ENCODE assay signal across 7 cellular contexts in the genomic region with DNA sequence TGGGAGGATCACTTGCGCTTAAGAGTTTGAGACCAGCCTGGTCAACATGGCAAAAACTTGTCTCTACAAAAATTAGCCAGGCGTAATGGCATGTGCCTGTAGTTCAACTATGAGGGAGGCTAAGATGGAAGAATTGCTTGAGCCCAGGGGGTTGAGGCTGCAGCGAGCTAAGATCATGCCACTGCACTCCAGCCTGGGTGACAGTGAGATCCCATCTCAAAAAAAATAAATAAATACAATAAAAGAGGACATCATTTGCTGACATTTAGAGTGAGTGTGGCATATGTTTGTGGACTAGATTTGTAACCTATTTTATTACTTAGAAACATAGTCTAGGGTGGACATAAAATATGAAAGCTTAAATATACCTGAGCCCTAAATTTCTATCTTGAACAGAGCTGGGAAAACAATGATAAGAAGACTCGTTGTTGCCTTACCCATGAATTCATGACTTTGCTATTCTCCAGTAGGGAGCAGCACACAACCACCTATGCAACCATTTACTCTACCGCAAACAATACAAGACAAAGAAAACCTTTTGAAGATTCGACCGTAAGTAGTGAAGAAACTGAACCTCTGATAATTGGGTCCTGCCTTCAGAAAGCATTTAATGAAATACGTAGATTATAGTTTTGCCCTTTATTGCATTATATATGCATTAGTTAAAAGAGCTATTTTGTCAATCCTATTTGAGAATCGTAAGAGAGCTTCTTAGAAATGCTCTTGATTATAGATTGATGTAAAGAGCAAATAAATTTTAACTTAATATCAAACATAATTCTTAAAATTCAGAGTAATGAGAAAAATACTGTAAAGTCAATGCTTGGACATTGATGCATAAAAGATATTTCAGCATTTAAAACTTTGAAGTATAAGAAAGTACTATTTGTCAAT.
DNase-seq lines count a peak whose midpoint lies in the region; ATAC-seq and TF ChIP-seq lines count a peak whose summit lies in the region.

No MANE protein-coding gene starts in this region.

- CTCF ChIA-PET in activated CD8-positive, alpha-beta memory T cell treated with anti-CD3 and anti-CD28 coated beads, Interleukin-2, amount 10 ng/mL, durations not matched to agents 7 days and 5 days (lab: Charles Lee) = no interaction called here

- no peak overlapping the region for H3K27ac Mint-ChIP-seq in activated CD8-positive, alpha-beta memory T cell treated with anti-CD3 and anti-CD28 coated beads, Interleukin-2, amount 10 ng/mL, durations not matched to agents 7 days and 5 days

- H3K36me3 ChIP-seq in SJCRH30 (no peaks in the 10 kb centered on the region), ovary (no peaks in the 10 kb centered on the region)

- DNase-seq in LoVo (ENCODE audit: low spot score) (peak; percentile 80), SJCRH30 (peak; percentile 28 to 76), fibroblast of the conjunctiva (ENCODE audit: low read depth) (peak; percentile 63), ovary (peak in 1 of 5 donors; percentile 31)
- no peak for DNase-seq in activated CD8-positive, alpha-beta memory T cell treated with anti-CD3 and anti-CD28 coated beads, Interleukin-2, amount 10 ng/mL, durations not matched to agents 7 days and 5 days
- no peak for DNase-seq in activated CD8-positive, alpha-beta memory T cell treated with anti-CD3 and anti-CD28 coated beads, Interleukin-2, amount 50 U/mL, for 4 hours

- H3K27ac ChIP-seq in SJCRH30 (no peak overlapping the region), ovary (no peak overlapping the region)

- peaks cover 5% of the 10 kb centered on the region for H3K9me3 Mint-ChIP-seq in activated CD8-positive, alpha-beta memory T cell treated with anti-CD3 and anti-CD28 coated beads, Interleukin-2, amount 10 ng/mL, durations not matched to agents 7 days and 5 days (ENCODE audit: low read depth)

- no peaks in the 10 kb centered on the region for H3K4me1 Mint-ChIP-seq in activated CD8-positive, alpha-beta memory T cell treated with anti-CD3 and anti-CD28 coated beads, Interleukin-2, amount 10 ng/mL, durations not matched to agents 7 days and 5 days

- no peaks in the 10 kb centered on the region for H3K9me3 ChIP-seq in SJCRH30 (replicated peaks)
- no peaks in the 10 kb centered on the region for H3K9me3 ChIP-seq in ovary

- H3K27me3 ChIP-seq in SJCRH30 (no peaks in the 10 kb centered on the region), ovary (no peaks in the 10 kb centered on the region)

- H3K4me3 ChIP-seq in SJCRH30 = no peak overlapping the region
- H3K4me3 ChIP-seq in ovary = no peak overlapping the region

- WGBS in ovary, 3 donors = 57 to 64% (median 60%) methylated on average over 9 of the region's 9 CpGs

- no peak for ATAC-seq in activated CD8-positive, alpha-beta memory T cell treated with anti-CD3 and anti-CD28 coated beads, Interleukin-2, amount 10 ng/mL, durations not matched to agents 7 days and 5 days

- H3K4me1 ChIP-seq in SJCRH30 (no peaks in the 10 kb centered on the region), ovary (ENCODE audit: insufficient read depth) (no peaks in the 10 kb centered on the region)

- TF ChIP-seq EP300 in ovary (IDR thresholded peaks at IDR 0.05) = no peak

- H3K4me3 Mint-ChIP-seq in activated CD8-positive, alpha-beta memory T cell treated with anti-CD3 and anti-CD28 coated beads, Interleukin-2, amount 10 ng/mL, durations not matched to agents 7 days and 5 days = no peak overlapping the region

- intact Hi-C loops in ovary (cut with DNase I) = loop anchor here in 2 of 4 donors (5.0 to 10.0 kb wide), 2 partner anchors 234 to 236 kb away; no protein-coding TSS in a partner anchor

- no peaks in the 10 kb centered on the region for H3K36me3 Mint-ChIP-seq in activated CD8-positive, alpha-beta memory T cell treated with anti-CD3 and anti-CD28 coated beads, Interleukin-2, amount 10 ng/mL, durations not matched to agents 7 days and 5 days

- H3K27me3 Mint-ChIP-seq in activated CD8-positive, alpha-beta memory T cell treated with anti-CD3 and anti-CD28 coated beads, Interleukin-2, amount 10 ng/mL, durations not matched to agents 7 days and 5 days = no peaks in the 10 kb centered on the region

- no peak for TF ChIP-seq POLR2A in ovary (IDR thresholded peaks at IDR 0.05)

- TF ChIP-seq CTCF in GM12872 (IDR thresholded peaks at IDR 0.05; ENCODE audit: insufficient read depth, low read depth, low read length) (peak; percentile 32; the same call in 1 of the 3 replicates), ovary (IDR thresholded peaks at IDR 0.05) (peak in 2 of 3 donors; percentile 30 to 53)

Comparison
In these comparisons a context has a peak if more than half of its experiments do, and no peak if none do; other contexts are left out.
1. DNase-seq: peak in LoVo (single experiment), SJCRH30 (2 of 2) and fibroblast of the conjunctiva (single experiment); none in activated CD8-positive, alpha-beta memory T cell treated with anti-CD3 and anti-CD28 coated beads, Interleukin-2, amount 10 ng/mL, durations not matched to agents 7 days and 5 days (single experiment) and activated CD8-positive, alpha-beta memory T cell treated with anti-CD3 and anti-CD28 coated beads, Interleukin-2, amount 50 U/mL, for 4 hours (single experiment).